15 cellular contexts compared by ENCODE assay signal in the genomic region with DNA sequence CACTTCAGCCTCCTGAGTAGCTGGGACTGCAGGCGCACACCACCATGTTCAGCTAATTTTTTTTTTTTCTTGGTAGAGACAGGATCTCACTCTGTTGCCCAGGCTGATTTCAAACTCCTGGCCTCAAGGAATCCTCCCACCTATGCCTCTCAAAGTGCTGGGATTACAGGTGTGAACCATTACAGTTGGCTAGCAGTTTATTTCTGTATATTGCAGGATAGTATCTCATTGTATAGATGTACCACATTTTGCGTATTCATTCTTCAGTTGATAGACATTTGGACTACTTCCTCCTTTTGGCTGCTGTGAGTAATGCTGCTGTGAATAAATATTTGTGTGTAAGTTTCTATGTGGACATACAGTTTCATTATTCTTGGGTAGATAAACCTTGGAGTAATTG. TPM values are rescaled to one million over a fixed set of nuclear protein-coding genes. Genes with fewer than 3 reads are reported as not detected.
A peak's percentile ranks its signal among the peaks of the same experiment; 100 is the strongest.
DNase-seq lines count a peak whose midpoint lies in the region; ATAC-seq and TF ChIP-seq lines count a peak whose summit lies in the region.
"Had no signal": no experiment of that assay in that cellular context is flagged by ENCODE, and none has a peak within 500 bp of the region (broad histone marks: within the 10 kb centered on the region; RNA-seq: fewer than 3 reads in every experiment).

No MANE protein-coding gene starts in this region.

- CTCF ChIA-PET in AG04450 (lab: Charles Lee): interaction anchor here (0.8 to 1.0 kb wide), 3 partner anchors 8 to 30 kb away, joined by 3 read pairs; no protein-coding TSS in a partner anchor

- TF ChIP-seq CTCF in AG04450 (IDR thresholded peaks at IDR 0.05; ENCODE audit: low read depth, low read length) (0 out of 2 replicates have a peak, but pooled peaks have one; percentile 11), fibroblast of pulmonary artery (IDR thresholded peaks at IDR 0.05; ENCODE audit: low read length, missing control alignments) (no peak), lower leg skin (IDR thresholded peaks at IDR 0.05) (no peak)

- TF ChIP-seq POLR2A in lower leg skin (IDR thresholded peaks at IDR 0.05): no peak

- H3K27ac ChIP-seq in AG04450 (ENCODE audit: low read depth, low read length) (no peak overlapping the region), substantia nigra (ENCODE audit: low read depth, low read length, poor library complexity, severe bottlenecking) (no peak overlapping the region)

- H3K27me3 ChIP-seq in AG04450 (ENCODE audit: control insufficient read depth, insufficient read depth, low read length): no peaks in the 10 kb centered on the region

- peak; percentile 44 for ATAC-seq in HG02610 (IDR thresholded peaks at IDR 0.05; ENCODE audit: unreplicated experiment)
- ATAC-seq in GM19395 (IDR thresholded peaks at IDR 0.05; ENCODE audit: unreplicated experiment): no peak
- ATAC-seq: activated T-helper 17 cell treated with anti-CD3 and anti-CD28 coated beads, Interleukin-2, amount 50 U/mL, for 72 hours had no signal

- WGBS in lower leg skin, 2 donors: 92 to 96% methylated on average over 2 of the region's 2 CpGs

- POLR2A ChIA-PET in AG04450 (lab: Yijun Ruan, JAX): no interaction called here

- intact Hi-C loops in cardiac septum (cut with DNase I): no loop called here
- intact Hi-C loops in lower leg skin (cut with DNase I; ENCODE audit: low total_unique reads): loop anchor here (10.0 kb wide), 1 partner anchor 756 kb away; a partner anchor contains a TSS

- H3K4me3 ChIP-seq in AG04450 (ENCODE audit: low read depth, low read length) (no peak overlapping the region), fibroblast of pulmonary artery (replicated peaks; ENCODE audit: low read depth, low read length) (no peak overlapping the region), lower leg skin (ENCODE audit: low read depth, poor library complexity, severe bottlenecking) (no peak overlapping the region)

- DNase-seq in AG04450 (ENCODE audit: low read depth, low spot score): no peak
- peak; percentile 71 for DNase-seq in SIG-M5 (lab: John Stamatoyannopoulos, UW)
- DNase-seq in fibroblast of pulmonary artery (ENCODE audit: low read depth): peak; percentile 19
- DNase-seq in cardiac septum (ENCODE audit: low spot score): no peak
- DNase-seq in substantia nigra (lab: John Stamatoyannopoulos, UW): no peak
- DNase-seq in lower leg skin (ENCODE audit: low spot score in 2 of 2): no peak
- DNase-seq: activated CD4-positive, alpha-beta T cell treated with anti-CD3 and anti-CD28 coated beads, Interleukin-2, amount 10 ng/mL, durations not matched to agents 24 days and 14 days; DMS153; effector CD4-positive, alpha-beta T cell; foreskin melanocyte; NCI-H1105 treated with DMSO at 0.1 percent for 48 hours; stimulated activated CD4-positive, alpha-beta T cell treated with anti-CD3 and anti-CD28 coated beads, Interleukin-12 subunit alpha, Interleukin-12 subunit beta, amount 100 ng/mL, for 4 hours had no signal

- H3K9me3 ChIP-seq in AG04450 (ENCODE audit: control insufficient read depth, insufficient read depth, low read length): no peaks in the 10 kb centered on the region

RNA-seq across cellular contexts. Expression of a gene that starts 32.9 kb away (rescaled TPM):
- 28.9 and 31.7 TPM in 2 replicates for polyA plus RNA-seq in AG04450 (2011; rRNA removed)
- 84.6 and 112 TPM in 2 replicates for polyA minus RNA-seq in AG04450 (2011; rRNA and poly(A)+ RNA removed)
- total RNA-seq in cardiac septum: 36.3 TPM
- 10 to 100 TPM; 29.1 to 84.8 (median 32.6) TPM for total RNA-seq in lower leg skin

Comparison
In these comparisons a context has a peak if more than half of its experiments do, and no peak if none do; other contexts are left out.
1. DNase-seq: peak in SIG-M5 (single experiment) and fibroblast of pulmonary artery (single experiment); none in AG04450 (single experiment), cardiac septum (single experiment), substantia nigra (0 of 49) and lower leg skin (0 of 2).